Comparison of ENCODE assay signal across 11 cellular contexts in the genomic region with DNA sequence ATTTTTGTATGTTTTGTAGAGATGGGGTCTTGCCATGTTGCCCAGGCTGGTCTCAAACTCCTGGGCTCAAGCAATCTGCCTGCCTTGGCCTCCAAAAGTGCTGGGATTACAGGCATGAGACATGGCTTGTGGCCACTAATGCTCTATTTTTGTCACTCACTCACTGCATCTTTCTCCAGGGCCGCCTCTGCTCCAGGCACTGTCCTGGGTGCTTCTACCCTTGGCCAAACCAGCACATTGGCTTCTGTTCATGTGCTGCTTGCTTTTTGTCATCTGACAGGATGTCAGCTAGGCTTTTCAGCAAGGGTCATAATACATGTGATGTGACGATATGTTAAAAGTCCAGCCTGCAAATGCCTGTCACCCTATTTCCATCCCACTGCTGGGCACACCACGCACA. TPM values are rescaled to one million over a fixed set of nuclear protein-coding genes. Genes with fewer than 3 reads are reported as not detected.
DNase-seq lines count a peak whose midpoint lies in the region; ATAC-seq and TF ChIP-seq lines count a peak whose summit lies in the region.
"Had no signal": no experiment of that assay in that cellular context is flagged by ENCODE, and none has a peak within 500 bp of the region (broad histone marks: within the 10 kb centered on the region; RNA-seq: fewer than 3 reads in every experiment).

No MANE protein-coding gene starts in this region.

- no peak for TF ChIP-seq POLR2A in suprapubic skin (IDR thresholded peaks at IDR 0.05)

- no peak overlapping the region for H3K4me3 ChIP-seq in right atrium auricular region
- H3K4me3 ChIP-seq in suprapubic skin, result no peak overlapping the region

- TF ChIP-seq EP300 in suprapubic skin (IDR thresholded peaks at IDR 0.05), result no peak

- peaks cover 13% of the 10 kb centered on the region for H3K4me1 Mint-ChIP-seq in activated T-helper 1 cell treated with anti-CD3 and anti-CD28 coated beads, Interleukin-12 subunit alpha, Interleukin-12 subunit beta, Interleukin-2, Interleukin-4 antibody, amounts not matched to agents 30 ng/mL and 10 ng/mL and 1 ng/mL, durations not matched to agents 14 hours and 24 hours and 36 hours (ENCODE audit: low read depth)
- peaks cover 8% of the 10 kb centered on the region for H3K4me1 Mint-ChIP-seq in type B pancreatic cell (ENCODE audit: unreplicated experiment)

- H3K4me1 ChIP-seq in right atrium auricular region (peaks cover 0 to 17% of the 10 kb centered on the region in 2 donors), suprapubic skin (peaks cover 16% of the 10 kb centered on the region)

- H3K9me3 ChIP-seq in right atrium auricular region (no peaks in the 10 kb centered on the region), suprapubic skin (no peaks in the 10 kb centered on the region)

- H3K27ac Mint-ChIP-seq in activated T-helper 1 cell treated with anti-CD3 and anti-CD28 coated beads, Interleukin-12 subunit alpha, Interleukin-12 subunit beta, Interleukin-2, Interleukin-4 antibody, amounts not matched to agents 30 ng/mL and 10 ng/mL and 1 ng/mL, durations not matched to agents 14 hours and 24 hours and 36 hours, result no peak overlapping the region
- no peak overlapping the region for H3K27ac Mint-ChIP-seq in type B pancreatic cell

- WGBS in suprapubic skin, result 90% methylated on average over 3 of the region's 3 CpGs

- no peaks in the 10 kb centered on the region for H3K27me3 Mint-ChIP-seq in activated T-helper 1 cell treated with anti-CD3 and anti-CD28 coated beads, Interleukin-12 subunit alpha, Interleukin-12 subunit beta, Interleukin-2, Interleukin-4 antibody, amounts not matched to agents 30 ng/mL and 10 ng/mL and 1 ng/mL, durations not matched to agents 14 hours and 24 hours and 36 hours (ENCODE audit: insufficient read depth)
- H3K27me3 Mint-ChIP-seq in type B pancreatic cell, result no peaks in the 10 kb centered on the region

- H3K36me3 Mint-ChIP-seq in activated T-helper 1 cell treated with anti-CD3 and anti-CD28 coated beads, Interleukin-12 subunit alpha, Interleukin-12 subunit beta, Interleukin-2, Interleukin-4 antibody, amounts not matched to agents 30 ng/mL and 10 ng/mL and 1 ng/mL, durations not matched to agents 14 hours and 24 hours and 36 hours (ENCODE audit: low read depth), result peaks cover 23% of the 10 kb centered on the region
- H3K36me3 Mint-ChIP-seq in type B pancreatic cell, result peaks cover 8% of the 10 kb centered on the region

- TF ChIP-seq CTCF in right atrium auricular region (IDR thresholded peaks at IDR 0.05) (no peak), type B pancreatic cell (conservative IDR thresholded peaks at IDR 0.05) (no peak), suprapubic skin (IDR thresholded peaks at IDR 0.05) (no peak)

- peak overlapping the region in 1 of 2 donors; percentile 47 for H3K27ac ChIP-seq in right atrium auricular region
- H3K27ac ChIP-seq in suprapubic skin, result no peak overlapping the region

- DNase-seq in Right ventricle myocardium superior (peak; percentile 47), right atrium auricular region (ENCODE audit: low spot score) (no peak), foreskin melanocyte (peak; percentile 40), type B pancreatic cell (ENCODE audit: extremely low spot score, unreplicated experiment) (no peak), NCI-H446 (lab: John Stamatoyannopoulos, UW) (no peak), suprapubic skin (ENCODE audit: low spot score in 2 of 2) (no peak)
- no peak for DNase-seq in activated T-helper 1 cell treated with anti-CD3 and anti-CD28 coated beads, Interleukin-12 subunit alpha, Interleukin-12 subunit beta, Interleukin-2, Interleukin-4 antibody, amounts not matched to agents 30 ng/mL and 10 ng/mL and 1 ng/mL, durations not matched to agents 14 hours and 24 hours and 36 hours (ENCODE audit: low spot score)
- DNase-seq: NCI-H1436 treated with DMSO at 0.1 percent for 48 hours, NCI-H2081 treated with DMSO at 0.1 percent for 48 hours, NCI-H226, NCI-H526 treated with DMSO at 0.1 percent for 48 hours had no signal

- peaks cover 24% of the 10 kb centered on the region for H3K36me3 ChIP-seq in right atrium auricular region
- peaks cover 50% of the 10 kb centered on the region for H3K36me3 ChIP-seq in suprapubic skin

- H3K4me3 Mint-ChIP-seq in activated T-helper 1 cell treated with anti-CD3 and anti-CD28 coated beads, Interleukin-12 subunit alpha, Interleukin-12 subunit beta, Interleukin-2, Interleukin-4 antibody, amounts not matched to agents 30 ng/mL and 10 ng/mL and 1 ng/mL, durations not matched to agents 14 hours and 24 hours and 36 hours, result peak overlapping the region; percentile 45
- peak overlapping the region; percentile 51 for H3K4me3 Mint-ChIP-seq in type B pancreatic cell

- no peaks in the 10 kb centered on the region for H3K27me3 ChIP-seq in right atrium auricular region
- H3K27me3 ChIP-seq in suprapubic skin, result no peaks in the 10 kb centered on the region

- H3K9me3 Mint-ChIP-seq in activated T-helper 1 cell treated with anti-CD3 and anti-CD28 coated beads, Interleukin-12 subunit alpha, Interleukin-12 subunit beta, Interleukin-2, Interleukin-4 antibody, amounts not matched to agents 30 ng/mL and 10 ng/mL and 1 ng/mL, durations not matched to agents 14 hours and 24 hours and 36 hours, result no peaks in the 10 kb centered on the region
- no peaks in the 10 kb centered on the region for H3K9me3 Mint-ChIP-seq in type B pancreatic cell

- peak; percentile 44 for ATAC-seq in Right ventricle myocardium superior (ENCODE audit: poor library complexity)

- intact Hi-C loops in Right ventricle myocardium superior (cut with DNase I), result loop anchor here (5.0 kb wide), 1 partner anchor 93 kb away; a partner anchor contains a TSS
- intact Hi-C loops in activated T-helper 1 cell treated with anti-CD3 and anti-CD28 coated beads, Interleukin-12 subunit alpha, Interleukin-12 subunit beta, Interleukin-2, Interleukin-4 antibody, amounts not matched to agents 30 ng/mL and 10 ng/mL and 1 ng/mL, durations not matched to agents 14 hours and 24 hours and 36 hours (cut with micrococcal nuclease), result loop anchor here (5.0 kb wide), 1 partner anchor 358 kb away; a partner anchor contains a TSS

RNA-seq across cellular contexts. Expression of a gene that starts 3.2 kb away (rescaled TPM):
- 12.0 TPM for total RNA-seq in Right ventricle myocardium superior
- total RNA-seq in right atrium auricular region, result 10 to 100 TPM in 1 of 2 donors, 1 to 10 TPM in 1; 9.7 to 12.1 TPM
- total RNA-seq in activated T-helper 1 cell treated with anti-CD3 and anti-CD28 coated beads, Interleukin-12 subunit alpha, Interleukin-12 subunit beta, Interleukin-2, Interleukin-4 antibody, amounts not matched to agents 30 ng/mL and 10 ng/mL and 1 ng/mL, durations not matched to agents 14 hours and 24 hours and 36 hours, result 55.6 and 57.6 TPM in 2 replicates
- 38.2 and 59.1 TPM in 2 replicates for total RNA-seq in type B pancreatic cell (ENCODE audit: low replicate concordance)
- 10 to 100 TPM; 20.8 to 28.2 (median 24.7) TPM for total RNA-seq in suprapubic skin

RNA-seq across cellular contexts. Expression of a gene that starts 38.4 kb away (rescaled TPM):
- total RNA-seq in Right ventricle myocardium superior, result 7.2 TPM
- 10 to 100 TPM; 13.3 to 15.8 TPM for total RNA-seq in right atrium auricular region
- 0.86 and 1.6 TPM in 2 replicates for total RNA-seq in activated T-helper 1 cell treated with anti-CD3 and anti-CD28 coated beads, Interleukin-12 subunit alpha, Interleukin-12 subunit beta, Interleukin-2, Interleukin-4 antibody, amounts not matched to agents 30 ng/mL and 10 ng/mL and 1 ng/mL, durations not matched to agents 14 hours and 24 hours and 36 hours
- 47.3 and 60.8 TPM in 2 replicates for total RNA-seq in type B pancreatic cell (ENCODE audit: low replicate concordance)
- 10 to 100 TPM in 2 of 4 donors, 1 to 10 TPM in 2; 3.7 to 26.2 (median 11.3) TPM for total RNA-seq in suprapubic skin

RNA-seq across cellular contexts. Expression of a gene that starts 45.5 kb away (rescaled TPM):
- total RNA-seq in Right ventricle myocardium superior (18.7 TPM), right atrium auricular region (10 to 100 TPM; 14.4 to 18.1 TPM), type B pancreatic cell (ENCODE audit: low replicate concordance) (17.6 and 21.8 TPM in 2 replicates), suprapubic skin (10 to 100 TPM; 27.5 to 39.6 (median 28.5) TPM)
- total RNA-seq in activated T-helper 1 cell treated with anti-CD3 and anti-CD28 coated beads, Interleukin-12 subunit alpha, Interleukin-12 subunit beta, Interleukin-2, Interleukin-4 antibody, amounts not matched to agents 30 ng/mL and 10 ng/mL and 1 ng/mL, durations not matched to agents 14 hours and 24 hours and 36 hours, result 51.4 and 52.0 TPM in 2 replicates

Comparison
In these comparisons a context has a peak if more than half of its experiments do, and no peak if none do; other contexts are left out.
1. DNase-seq: peak in Right ventricle myocardium superior (single experiment) and foreskin melanocyte (single experiment); none in right atrium auricular region (single experiment), activated T-helper 1 cell treated with anti-CD3 and anti-CD28 coated beads, Interleukin-12 subunit alpha, Interleukin-12 subunit beta, Interleukin-2, Interleukin-4 antibody, amounts not matched to agents 30 ng/mL and 10 ng/mL and 1 ng/mL, durations not matched to agents 14 hours and 24 hours and 36 hours (single experiment), type B pancreatic cell (single experiment), NCI-H446 (0 of 2) and suprapubic skin (0 of 2).